In the genomic region with DNA sequence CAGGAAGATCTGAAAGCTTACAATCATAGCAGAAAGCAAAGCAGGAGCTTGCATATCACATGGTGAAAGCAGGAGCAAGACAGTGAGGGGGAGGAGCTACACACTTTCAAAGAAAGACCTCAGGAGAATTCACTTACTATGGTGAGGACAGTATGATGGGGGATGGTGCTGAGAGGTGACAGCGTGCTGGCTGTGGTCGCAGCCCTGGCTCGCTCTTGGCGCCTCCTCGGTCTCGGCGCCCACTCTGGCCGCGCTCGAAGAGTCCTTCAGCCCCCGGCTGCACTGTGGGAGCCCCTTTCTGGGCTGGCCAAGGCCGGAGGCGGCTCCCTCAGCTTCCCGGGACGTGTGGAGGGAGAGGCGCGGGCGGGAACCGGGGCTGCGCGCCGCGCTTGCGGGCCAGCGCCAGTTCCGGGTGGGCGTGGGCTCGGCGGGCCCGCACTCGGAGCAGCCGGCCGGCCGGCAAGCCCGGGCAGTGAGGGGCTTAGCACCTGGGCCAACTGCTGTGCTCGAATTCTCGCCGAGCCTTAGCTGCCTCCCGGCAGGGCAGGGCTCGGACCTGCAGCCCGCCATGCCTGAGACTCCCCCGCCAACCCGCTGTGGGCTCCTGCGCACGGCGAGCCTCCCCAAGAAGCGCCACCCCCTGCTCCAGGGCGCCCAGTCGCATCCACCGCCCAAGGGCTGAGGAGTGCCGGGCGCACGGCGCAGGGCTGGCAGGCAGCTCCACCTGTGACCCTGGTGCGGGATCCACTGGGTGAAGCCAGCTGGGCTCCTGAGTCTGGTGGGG, we compare ENCODE assay signal across 24 cellular contexts.
A peak's percentile ranks its signal among the peaks of the same experiment; 100 is the strongest.
DNase-seq lines count a peak whose midpoint lies in the region; ATAC-seq and TF ChIP-seq lines count a peak whose summit lies in the region.
"Had no signal": no experiment of that assay in that cellular context is flagged by ENCODE, and none has a peak within 500 bp of the region (broad histone marks: within the 10 kb centered on the region; RNA-seq: fewer than 3 reads in every experiment).

No MANE protein-coding gene starts in this region.

- H3K36me3 Mint-ChIP-seq in GM23338 (ENCODE audit: low read depth) (peaks cover 17% of the 10 kb centered on the region), progenitor cell of endocrine pancreas (ENCODE audit: insufficient read depth) (no peaks in the 10 kb centered on the region)
- H3K36me3 Mint-ChIP-seq: CD4-positive, alpha-beta memory T cell had no signal

- TF ChIP-seq EP300 in esophagus muscularis mucosa (IDR thresholded peaks at IDR 0.05): no peak

- H4K20me1 ChIP-seq in GM23338 (replicated peaks; ENCODE audit: insufficient read depth): no peaks in the 10 kb centered on the region

- peaks cover 2% of the 10 kb centered on the region for H3K27me3 Mint-ChIP-seq in GM23338 (ENCODE audit: insufficient read depth, low read depth, poor library complexity)
- no peaks in the 10 kb centered on the region for H3K27me3 Mint-ChIP-seq in progenitor cell of endocrine pancreas

- H3K27ac Mint-ChIP-seq in GM23338: no peak overlapping the region
- H3K27ac Mint-ChIP-seq in progenitor cell of endocrine pancreas: peak overlapping the region; percentile 40
- H3K27ac Mint-ChIP-seq: CD4-positive, alpha-beta memory T cell had no signal

- ATAC-seq in GM23338 (no peak), HG03439 (IDR thresholded peaks at IDR 0.05; ENCODE audit: unreplicated experiment) (no peak), GM19467 (IDR thresholded peaks at IDR 0.05; ENCODE audit: unreplicated experiment) (no peak), mucosa of descending colon (no peak)
- ATAC-seq: PC-3, Right ventricle myocardium inferior, SK-N-SH treated with all-trans-retinoic acid at 6 μM for 48 hours had no signal

- H3K4me1 Mint-ChIP-seq in GM23338: peaks cover 8% of the 10 kb centered on the region
- no peaks in the 10 kb centered on the region for H3K4me1 Mint-ChIP-seq in progenitor cell of endocrine pancreas (ENCODE audit: low read depth)

- intact Hi-C loops in esophagus muscularis mucosa (cut with DNase I) (no loop called here), mucosa of descending colon (cut with DNase I, micrococcal nuclease) (no loop called here)

- H3K4me3 Mint-ChIP-seq in GM23338 (no peak overlapping the region; the same call in 2 of the 3 replicates), progenitor cell of endocrine pancreas (ENCODE audit: low read depth) (no peak overlapping the region)
- H3K4me3 Mint-ChIP-seq: CD4-positive, alpha-beta memory T cell had no signal

- no peak overlapping the region for H3K27ac ChIP-seq in GM23338 (ENCODE audit: low read depth)
- no peak overlapping the region for H3K27ac ChIP-seq in esophagus muscularis mucosa (replicated peaks in 1 of 4)
- H3K27ac ChIP-seq: SJCRH30 had no signal

- H3K4me3 ChIP-seq in GM23338 (no peak overlapping the region), esophagus muscularis mucosa (no peak overlapping the region), mucosa of descending colon (no peak overlapping the region)
- H3K4me3 ChIP-seq: SJCRH30 had no signal

- H3K4me1 ChIP-seq in GM23338 (ENCODE audit: insufficient read depth) (peaks cover 6% of the 10 kb centered on the region; the same call in 1 of the 2 replicates), esophagus muscularis mucosa (peaks cover 0 to 9% (median 0%) of the 10 kb centered on the region in 4 donors), mucosa of descending colon (ENCODE audit: low read depth) (no peaks in the 10 kb centered on the region)

- H2AFZ ChIP-seq in GM23338: peak overlapping the region; percentile 49; the same call in 1 of the 2 replicates

- H3K9me3 Mint-ChIP-seq in GM23338 (peaks cover 11% of the 10 kb centered on the region; the same call in 2 of the 3 replicates), progenitor cell of endocrine pancreas (ENCODE audit: low read depth) (no peaks in the 10 kb centered on the region)

- TF ChIP-seq CTCF in GM23338 (conservative IDR thresholded peaks at IDR 0.05; ENCODE audit: low read depth in 2 of 2) (no peak), esophagus muscularis mucosa (IDR thresholded peaks at IDR 0.05) (no peak), progenitor cell of endocrine pancreas (IDR thresholded peaks at IDR 0.05; ENCODE audit: unreplicated experiment) (no peak), mucosa of descending colon (IDR thresholded peaks at IDR 0.05) (no peak)

- peak; percentile 12 for DNase-seq in GM23338 (ENCODE audit: low spot score)
- DNase-seq in NCI-H510A (lab: John Stamatoyannopoulos, UW): peak; percentile 26
- peak; percentile 57 for DNase-seq in esophagus muscularis mucosa (ENCODE audit: extremely low spot score)
- DNase-seq in progenitor cell of endocrine pancreas (ENCODE audit: low spot score, unreplicated experiment): no peak
- DNase-seq in mucosa of descending colon: no peak
- DNase-seq: C1 segment of cervical spinal cord; Caco-2; CD4-positive, alpha-beta memory T cell; DMS 273 treated with DMSO at 0.1 percent for 48 hours; DMS79; EL; GF-D8; KBM-7; NCI-H1105 treated with DMSO at 0.1 percent for 48 hours; NCI-H146; NCI-H1930; NCI-H2107; NCI-H526 treated with DMSO at 0.1 percent for 48 hours; PC-3; SJCRH30 had no signal

- TF ChIP-seq POLR2A in esophagus muscularis mucosa (IDR thresholded peaks at IDR 0.05; ENCODE audit: low read depth): no peak

- H3K79me2 ChIP-seq in GM23338 (replicated peaks; ENCODE audit: insufficient read depth): no peaks in the 10 kb centered on the region

- no peaks in the 10 kb centered on the region for H3F3A ChIP-seq in GM23338 (replicated peaks; ENCODE audit: low read depth)

- no peak overlapping the region for H3K4me2 ChIP-seq in GM23338

- WGBS in esophagus muscularis mucosa: 81% methylated on average over 9 of the region's 55 CpGs

- H3K36me3 ChIP-seq in GM23338 (ENCODE audit: insufficient read depth) (no peaks in the 10 kb centered on the region), esophagus muscularis mucosa (no peaks in the 10 kb centered on the region), mucosa of descending colon (ENCODE audit: low read depth) (no peaks in the 10 kb centered on the region)
- H3K36me3 ChIP-seq: SJCRH30 had no signal

- H3K9me2 ChIP-seq in GM23338 (ENCODE audit: insufficient read depth): peaks cover 20% of the 10 kb centered on the region

- H3K27me3 ChIP-seq in GM23338 (ENCODE audit: insufficient read depth) (no peaks in the 10 kb centered on the region), esophagus muscularis mucosa (no peaks in the 10 kb centered on the region)
- H3K27me3 ChIP-seq: SJCRH30 had no signal

- H3K9me3 ChIP-seq in esophagus muscularis mucosa: no peaks in the 10 kb centered on the region
- H3K9me3 ChIP-seq in mucosa of descending colon: no peaks in the 10 kb centered on the region

TF ChIP-seq in GM23338, 12 proteins besides CTCF, POLR2A, EP300 and RAD21:
- TF ChIP-seq EZH2 (IDR thresholded peaks at IDR 0.05; ENCODE audit: low read depth, unreplicated experiment) (no peak), ZNF331 (CRISPR knock-in tag; IDR thresholded peaks at IDR 0.05; ENCODE audit: low read depth) (no peak), ZNF114 (CRISPR knock-in tag; IDR thresholded peaks at IDR 0.05) (no peak), EZH2phosphoT487 (IDR thresholded peaks at IDR 0.05; ENCODE audit: unreplicated experiment) (no peak), NANOG (IDR thresholded peaks at IDR 0.05; ENCODE audit: borderline replicate concordance) (no peak), CREB1 (CRISPR knock-in tag; IDR thresholded peaks at IDR 0.05; ENCODE audit: low read depth) (no peak), POLR2AphosphoS5 (IDR thresholded peaks at IDR 0.05; ENCODE audit: low read depth) (no peak), JUNB (IDR thresholded peaks at IDR 0.05; ENCODE audit: unreplicated experiment) (no peak), STAT1 (IDR thresholded peaks at IDR 0.05; ENCODE audit: unreplicated experiment) (no peak)
- TF ChIP-seq, protein P1, sequence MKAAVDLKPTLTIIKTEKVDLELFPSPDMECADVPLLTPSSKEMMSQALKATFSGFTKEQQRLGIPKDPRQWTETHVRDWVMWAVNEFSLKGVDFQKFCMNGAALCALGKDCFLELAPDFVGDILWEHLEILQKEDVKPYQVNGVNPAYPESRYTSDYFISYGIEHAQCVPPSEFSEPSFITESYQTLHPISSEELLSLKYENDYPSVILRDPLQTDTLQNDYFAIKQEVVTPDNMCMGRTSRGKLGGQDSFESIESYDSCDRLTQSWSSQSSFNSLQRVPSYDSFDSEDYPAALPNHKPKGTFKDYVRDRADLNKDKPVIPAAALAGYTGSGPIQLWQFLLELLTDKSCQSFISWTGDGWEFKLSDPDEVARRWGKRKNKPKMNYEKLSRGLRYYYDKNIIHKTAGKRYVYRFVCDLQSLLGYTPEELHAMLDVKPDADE (IDR thresholded peaks at IDR 0.05): no peak
- TF ChIP-seq, protein P2, sequence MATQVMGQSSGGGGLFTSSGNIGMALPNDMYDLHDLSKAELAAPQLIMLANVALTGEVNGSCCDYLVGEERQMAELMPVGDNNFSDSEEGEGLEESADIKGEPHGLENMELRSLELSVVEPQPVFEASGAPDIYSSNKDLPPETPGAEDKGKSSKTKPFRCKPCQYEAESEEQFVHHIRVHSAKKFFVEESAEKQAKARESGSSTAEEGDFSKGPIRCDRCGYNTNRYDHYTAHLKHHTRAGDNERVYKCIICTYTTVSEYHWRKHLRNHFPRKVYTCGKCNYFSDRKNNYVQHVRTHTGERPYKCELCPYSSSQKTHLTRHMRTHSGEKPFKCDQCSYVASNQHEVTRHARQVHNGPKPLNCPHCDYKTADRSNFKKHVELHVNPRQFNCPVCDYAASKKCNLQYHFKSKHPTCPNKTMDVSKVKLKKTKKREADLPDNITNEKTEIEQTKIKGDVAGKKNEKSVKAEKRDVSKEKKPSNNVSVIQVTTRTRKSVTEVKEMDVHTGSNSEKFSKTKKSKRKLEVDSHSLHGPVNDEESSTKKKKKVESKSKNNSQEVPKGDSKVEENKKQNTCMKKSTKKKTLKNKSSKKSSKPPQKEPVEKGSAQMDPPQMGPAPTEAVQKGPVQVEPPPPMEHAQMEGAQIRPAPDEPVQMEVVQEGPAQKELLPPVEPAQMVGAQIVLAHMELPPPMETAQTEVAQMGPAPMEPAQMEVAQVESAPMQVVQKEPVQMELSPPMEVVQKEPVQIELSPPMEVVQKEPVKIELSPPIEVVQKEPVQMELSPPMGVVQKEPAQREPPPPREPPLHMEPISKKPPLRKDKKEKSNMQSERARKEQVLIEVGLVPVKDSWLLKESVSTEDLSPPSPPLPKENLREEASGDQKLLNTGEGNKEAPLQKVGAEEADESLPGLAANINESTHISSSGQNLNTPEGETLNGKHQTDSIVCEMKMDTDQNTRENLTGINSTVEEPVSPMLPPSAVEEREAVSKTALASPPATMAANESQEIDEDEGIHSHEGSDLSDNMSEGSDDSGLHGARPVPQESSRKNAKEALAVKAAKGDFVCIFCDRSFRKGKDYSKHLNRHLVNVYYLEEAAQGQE (IDR thresholded peaks at IDR 0.05; ENCODE audit: unreplicated experiment): no peak

Comparison
In these comparisons a context has a peak if more than half of its experiments do, and no peak if none do; other contexts are left out.
1. DNase-seq: peak in GM23338 (single experiment), NCI-H510A (single experiment) and esophagus muscularis mucosa (single experiment); none in progenitor cell of endocrine pancreas (single experiment) and mucosa of descending colon (0 of 3).